Comparison of ENCODE assay signal across 18 cellular contexts in the genomic region with DNA sequence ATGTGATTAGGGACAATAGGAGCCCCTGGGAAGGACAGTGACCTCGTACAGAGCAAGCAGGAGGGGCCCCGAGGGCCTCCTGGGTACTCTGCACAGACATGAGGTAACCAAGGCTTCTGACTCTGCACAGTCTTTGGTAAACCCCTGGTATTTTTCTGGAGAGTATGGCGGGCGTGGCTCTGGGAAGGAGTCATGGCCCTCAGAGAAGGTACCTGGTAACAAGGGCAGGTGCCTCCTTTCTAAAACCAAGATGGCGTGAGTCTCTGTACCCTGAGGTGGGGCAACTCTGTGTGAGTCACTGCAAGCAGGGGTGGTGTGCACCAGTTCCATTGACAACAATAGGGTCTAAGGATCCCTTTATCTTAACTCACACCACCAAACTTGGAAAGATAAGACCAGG. TPM values are rescaled to one million over a fixed set of nuclear protein-coding genes. Genes with fewer than 3 reads are reported as not detected.
DNase-seq lines count a peak whose midpoint lies in the region; ATAC-seq, FAIRE-seq and TF ChIP-seq lines count a peak whose summit lies in the region.
"Had no signal": no experiment of that assay in that cellular context is flagged by ENCODE, and none has a peak within 500 bp of the region (broad histone marks: within the 10 kb centered on the region; RNA-seq: fewer than 3 reads in every experiment).

No MANE protein-coding gene starts in this region.

- H2AK5ac ChIP-seq in mesendoderm (ENCODE audit: low read length): no peak overlapping the region

- no peak overlapping the region for H3K56ac ChIP-seq in mesendoderm (ENCODE audit: low read length)

- CTCF ChIA-PET in K562 (lab: Yijun Ruan, JAX; ENCODE audit: low intra/inter-chr PET ratio): no interaction called here

- H3K4me3 ChIP-seq in K562: no peak overlapping the region
- H3K4me3 ChIP-seq in mesendoderm (ENCODE audit: low read length): no peak overlapping the region
- H3K4me3 ChIP-seq in upper lobe of right lung: no peak overlapping the region
- H3K4me3 ChIP-seq: A549, GM23248 had no signal

- no peaks in the 10 kb centered on the region for H3K36me3 ChIP-seq in K562 (ENCODE audit: control insufficient read depth, insufficient read depth, low read length)
- no peaks in the 10 kb centered on the region for H3K36me3 ChIP-seq in mesendoderm (ENCODE audit: control insufficient read depth, insufficient read depth, low read length)
- no peaks in the 10 kb centered on the region for H3K36me3 ChIP-seq in upper lobe of right lung

- TF ChIP-seq CTCF in K562 (IDR thresholded peaks at IDR 0.05 in 2 of 3, conservative IDR thresholded peaks at IDR 0.05 in 1 of 3; ENCODE audit: insufficient read depth in 2 of 3, low read depth in 1 of 3, low read length in 3 of 3) (no peak), upper lobe of right lung (IDR thresholded peaks at IDR 0.05) (no peak)

- H3K9me1 ChIP-seq in K562 (ENCODE audit: control insufficient read depth, insufficient read depth, low read length): no peaks in the 10 kb centered on the region

- peaks cover 13% of the 10 kb centered on the region; the same call in 1 of the 2 replicates for H3K9me3 ChIP-seq in K562 (replicated peaks; ENCODE audit: control insufficient read depth, insufficient read depth, low read depth, low read length)
- H3K9me3 ChIP-seq in upper lobe of right lung: peaks cover 10% of the 10 kb centered on the region

- FAIRE-seq in K562 (lab: Jason Lieb, UNC): no peak
- FAIRE-seq: A549 had no signal

- no TSS peak for BruUV-seq in K562 (replicated peaks; lab: Mats Ljungman, UMichigan)

- H3K79me1 ChIP-seq in mesendoderm (ENCODE audit: low read length): no peaks in the 10 kb centered on the region

- H3K27ac ChIP-seq in K562 (ENCODE audit: extremely low read depth, low read depth, low read length): no peak overlapping the region
- H3K27ac ChIP-seq in mesendoderm (ENCODE audit: low read depth, low read length): no peak overlapping the region
- no peak overlapping the region for H3K27ac ChIP-seq in upper lobe of right lung
- H3K27ac ChIP-seq: A549, GM23248, HL-60 had no signal

- H3K18ac ChIP-seq in mesendoderm (ENCODE audit: low read length): no peak overlapping the region

- H2BK15ac ChIP-seq in mesendoderm (replicated peaks; ENCODE audit: low read depth): no peak overlapping the region

- H3K9ac ChIP-seq in K562 (ENCODE audit: insufficient read depth in 1 of 2, low read depth in 2 of 2, low read length in 2 of 2) (no peak overlapping the region), mesendoderm (ENCODE audit: low read length) (no peak overlapping the region)
- H3K9ac ChIP-seq: GM23248 had no signal

- no peak overlapping the region for H3K27ac Mint-ChIP-seq in activated T-cell treated with anti-CD3 and anti-CD28 coated beads, Interleukin-2, amount 50 U/mL, for 24 hours
- H3K27ac Mint-ChIP-seq: CD4-positive, alpha-beta T cell had no signal

- DNase-seq in activated T-cell treated with anti-CD3 and anti-CD28 coated beads, Interleukin-2, amount 50 U/mL, for 24 hours: peak; percentile 8
- DNase-seq in activated T-cell treated with anti-CD3 and anti-CD28 coated beads for 4 hours: no peak
- peak in 1 of 4 experiments; percentile 17 for DNase-seq in K562 (ENCODE audit: extremely low read depth in 1 of 4, low spot score in 3 of 4)
- DNase-seq in mesendoderm: peak; percentile 61
- DNase-seq in upper lobe of right lung: peak; percentile 46
- no peak for DNase-seq in NCI-H187 (lab: John Stamatoyannopoulos, UW)
- DNase-seq: CD4-positive, alpha-beta T cell; GDM1; GM23248; HCEC 1CT; NCI-H1417 treated with DMSO at 0.1 percent for 48 hours; NCI-H2029 treated with DMSO at 0.1 percent for 48 hours; NCI-H2171; NCI-H526 had no signal

- peaks cover 23 to 44% of the 10 kb centered on the region in 2 experiments; a peak in 4 of 5 replicates for H3K27me3 ChIP-seq in K562 (ENCODE audit: control insufficient read depth in 2 of 2, insufficient read depth in 2 of 2, low read length in 2 of 2)
- H3K27me3 ChIP-seq in mesendoderm (ENCODE audit: insufficient read depth, low read length, poor library complexity): no peaks in the 10 kb centered on the region
- H3K27me3 ChIP-seq in upper lobe of right lung: no peaks in the 10 kb centered on the region

- no peaks in the 10 kb centered on the region for H3K79me2 ChIP-seq in K562 (ENCODE audit: control insufficient read depth, insufficient read depth, low read length)
- H3K79me2 ChIP-seq in mesendoderm (ENCODE audit: control insufficient read depth, insufficient read depth, low read length): no peaks in the 10 kb centered on the region

- H4K20me1 ChIP-seq in K562 (replicated peaks; ENCODE audit: control insufficient read depth, insufficient read depth, low read length): 0 out of 2 replicates have a peak, but pooled peaks cover 3% of the 10 kb centered on the region

- TF ChIP-seq EP300 in K562 (IDR thresholded peaks at IDR 0.05; ENCODE audit: low read length): no peak

- TF ChIP-seq POLR2A in K562 (conservative IDR thresholded peaks at IDR 0.05): no peak

- H3K4me2 ChIP-seq in K562 (ENCODE audit: insufficient read depth, low read length) (no peak overlapping the region), mesendoderm (ENCODE audit: low read length) (no peak overlapping the region)
- H3K4me2 ChIP-seq: A549 had no signal

- H3K23ac ChIP-seq in mesendoderm (ENCODE audit: low read length): no peak overlapping the region

- no peak overlapping the region for H4K5ac ChIP-seq in mesendoderm (ENCODE audit: low read length)

- no peak overlapping the region for H3K4ac ChIP-seq in mesendoderm (ENCODE audit: low read depth, low read length)

- H3K27me3 Mint-ChIP-seq in activated T-cell treated with anti-CD3 and anti-CD28 coated beads, Interleukin-2, amount 50 U/mL, for 24 hours: peaks cover 6% of the 10 kb centered on the region

- no peak overlapping the region for H2BK120ac ChIP-seq in mesendoderm (ENCODE audit: low read depth, low read length)

- POLR2A ChIA-PET in K562 (lab: Yijun Ruan, JAX): no interaction called here

- no peak overlapping the region for H3K4me3 Mint-ChIP-seq in activated T-cell treated with anti-CD3 and anti-CD28 coated beads, Interleukin-2, amount 50 U/mL, for 24 hours
- H3K4me3 Mint-ChIP-seq: CD4-positive, alpha-beta T cell had no signal

- H2BK5ac ChIP-seq in mesendoderm (ENCODE audit: low read length): no peak overlapping the region

- H3K4me1 ChIP-seq in K562 (replicated peaks in 1 of 2; ENCODE audit: control insufficient read depth in 2 of 2, insufficient read depth in 2 of 2, low read length in 2 of 2) (peaks cover 2 to 22% of the 10 kb centered on the region in 2 experiments; a peak in 1 of 5 replicates), mesendoderm (ENCODE audit: control insufficient read depth, low read depth, low read length) (no peaks in the 10 kb centered on the region), upper lobe of right lung (no peaks in the 10 kb centered on the region)
- H3K4me1 ChIP-seq: A549, Caco-2 had no signal

- H2AFZ ChIP-seq in K562 (ENCODE audit: low read depth, low read length): no peak overlapping the region
- H2AFZ ChIP-seq: GM23248 had no signal

- intact Hi-C loops in K562 (cut with micrococcal nuclease): no loop called here
- intact Hi-C loops in upper lobe of right lung (cut with DNase I): no loop called here

- H3K36me3 Mint-ChIP-seq in activated T-cell treated with anti-CD3 and anti-CD28 coated beads, Interleukin-2, amount 50 U/mL, for 24 hours (ENCODE audit: low read depth): no peaks in the 10 kb centered on the region

- H3K9me3 Mint-ChIP-seq in activated T-cell treated with anti-CD3 and anti-CD28 coated beads, Interleukin-2, amount 50 U/mL, for 24 hours: peaks cover 14% of the 10 kb centered on the region

- peaks cover under 1% of the 10 kb centered on the region for H3K4me1 Mint-ChIP-seq in activated T-cell treated with anti-CD3 and anti-CD28 coated beads, Interleukin-2, amount 50 U/mL, for 24 hours (ENCODE audit: low read depth)

- no peak for TF ChIP-seq RAD21 in K562 (CRISPR knock-in tag; conservative IDR thresholded peaks at IDR 0.05 in 1 of 2, IDR thresholded peaks at IDR 0.05 in 1 of 2)

- WGBS in K562 (ENCODE audit: insufficient coverage, low coverage, missing lambda C conversion rate): 10% methylated on average over 5 of the region's 5 CpGs
- no CpG with 5 or more reads among the region's 5 CpGs for WGBS in mesendoderm (ENCODE audit: extremely low coverage, insufficient coverage, low lambda C conversion rate)

- no peak overlapping the region for H4K8ac ChIP-seq in mesendoderm (ENCODE audit: low read depth, low read length)

- in situ Hi-C loops in K562 (cut with MboI): no loop called here

- ATAC-seq in K562 (no peak), upper lobe of right lung (no peak), GM21737 (IDR thresholded peaks at IDR 0.05; ENCODE audit: unreplicated experiment) (no peak)
- ATAC-seq: A549 had no signal

RNA-seq across cellular contexts. Expression of a gene that starts 39.9 kb away (rescaled TPM):
- total RNA-seq in K562 (2011; cell fraction: chromatin; rRNA removed; ENCODE audit: low replicate concordance): 43.8 and 108 TPM in 2 replicates
- total RNA-seq in K562 (2011; cell fraction: nucleolus; rRNA removed): 90.5 and 93.4 TPM in 2 replicates
- total RNA-seq in K562 (2011; cell fraction: nucleoplasm; rRNA removed): 52.4 and 63.7 TPM in 2 replicates
- 34.7 and 41.3 TPM in 2 replicates for total RNA-seq in K562 (2014; rRNA removed)
- total RNA-seq in K562 (2014; rRNA removed; fragmentation: Illumina TruSeq; extraction: Trizol): 8.0 and 8.7 TPM in 2 replicates
- 18.8 and 21.4 TPM in 2 replicates for total RNA-seq in K562 (2015; rRNA removed; fragmentation: Illumina TruSeq; extraction: Trizol)
- total RNA-seq in K562 (2021): 88.7 and 91.3 TPM in 2 replicates
- polyA plus RNA-seq in K562 (2011; rRNA removed): 11.5 and 24.6 TPM in 2 replicates
- 20.4 and 78.6 TPM in 2 replicates for polyA plus RNA-seq in K562 (2011; cell fraction: cytosol; rRNA removed)
- polyA plus RNA-seq in K562 (2011; cell fraction: nucleus; rRNA removed): 49.9 and 126 TPM in 2 replicates
- polyA plus RNA-seq in K562 (2012): 20.5 and 34.6 TPM in 2 replicates
- polyA plus RNA-seq in K562 (2014; fragmentation: Illumina TruSeq; extraction: Trizol): 12.0 and 24.5 TPM in 2 replicates
- polyA plus RNA-seq in K562 (2014; fragmentation: Nextera tagmentation; extraction: Ambion mirVana): 1 to 10 TPM in 1 of 2 experiments, under 1 TPM in 1; 0.65 to 2.3 TPM
- polyA plus RNA-seq in K562 (2014; rRNA removed): 36.6 and 50.8 TPM in 2 replicates
- 11.9 and 16.0 TPM in 2 replicates for polyA minus RNA-seq in K562 (2011; rRNA and poly(A)+ RNA removed)
- 41.4 and 45.6 TPM in 2 replicates for polyA minus RNA-seq in K562 (2011; cell fraction: cytosol; rRNA and poly(A)+ RNA removed)
- 23.3 TPM in 2 replicates for polyA minus RNA-seq in K562 (2011; cell fraction: nucleus; rRNA and poly(A)+ RNA removed)
- 26.2 TPM for polyA plus RNA-seq in mesendoderm (2013, experiment 1 of 2)
- polyA plus RNA-seq in mesendoderm (2013, experiment 2 of 2): 27.0 TPM
- total RNA-seq in upper lobe of right lung: 39.3 TPM

Comparison
In these comparisons a context has a peak if more than half of its experiments do, and no peak if none do; other contexts are left out.
1. DNase-seq: peak in activated T-cell treated with anti-CD3 and anti-CD28 coated beads, Interleukin-2, amount 50 U/mL, for 24 hours (single experiment), mesendoderm (single experiment) and upper lobe of right lung (single experiment); none in activated T-cell treated with anti-CD3 and anti-CD28 coated beads for 4 hours (single experiment) and NCI-H187 (0 of 2).